Comparison of ENCODE assay signal across 15 cellular contexts in the genomic region with DNA sequence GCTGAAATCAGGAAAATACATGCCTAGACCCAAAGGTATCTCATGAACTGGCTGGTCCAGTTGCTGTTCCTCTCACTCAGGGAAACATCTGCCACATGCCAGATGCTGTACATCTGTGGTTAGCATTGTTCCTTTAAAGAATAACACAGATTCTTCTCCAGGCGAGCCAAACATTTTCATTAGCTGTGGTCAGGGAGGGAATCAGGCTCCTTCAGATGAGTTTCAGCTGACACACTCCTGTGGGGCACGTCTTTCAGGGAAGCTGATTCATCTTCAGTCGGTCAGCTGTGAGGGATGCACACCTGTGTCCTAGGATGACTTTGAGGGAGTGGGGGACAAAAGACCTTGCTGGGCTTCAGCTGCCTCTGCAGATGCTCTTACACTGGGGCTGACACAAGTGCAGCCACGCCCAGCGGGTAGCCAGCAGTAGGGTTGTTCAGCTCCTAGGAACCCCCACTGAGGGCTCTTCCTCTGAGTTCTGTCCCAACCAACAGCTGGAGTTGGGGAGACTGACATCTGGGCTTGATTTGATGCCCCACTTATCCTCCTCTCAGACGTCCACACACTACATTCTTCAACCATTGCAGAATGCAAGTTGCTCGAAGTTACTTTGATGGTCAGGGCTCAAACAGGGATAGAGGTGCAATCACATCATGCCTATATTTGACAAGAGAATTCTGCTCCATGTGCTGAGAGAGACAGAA.
A peak's percentile ranks its signal among the peaks of the same experiment; 100 is the strongest.
DNase-seq lines count a peak whose midpoint lies in the region; ATAC-seq, FAIRE-seq and TF ChIP-seq lines count a peak whose summit lies in the region.
"Had no signal": no experiment of that assay in that cellular context is flagged by ENCODE, and none has a peak within 500 bp of the region (broad histone marks: within the 10 kb centered on the region; RNA-seq: fewer than 3 reads in every experiment).

No MANE protein-coding gene starts in this region.

- peak; percentile 79 for FAIRE-seq in bronchial epithelial cell (lab: Jason Lieb, UNC)
- FAIRE-seq: GM12878 had no signal

- no peak overlapping the region for H3K4me3 ChIP-seq in bronchial epithelial cell (ENCODE audit: low read depth, low read length)
- no peak overlapping the region for H3K4me3 ChIP-seq in BE2C (ENCODE audit: low read depth, low read length)
- H3K4me3 ChIP-seq: BLaER1, GM12878 had no signal

- H3K9me3 ChIP-seq in BE2C: no peaks in the 10 kb centered on the region
- H3K9me3 ChIP-seq: BLaER1 had no signal

- no peaks in the 10 kb centered on the region for H3K4me1 ChIP-seq in BE2C
- H3K4me1 ChIP-seq: BLaER1 had no signal

- TF ChIP-seq CTCF in bronchial epithelial cell (IDR thresholded peaks at IDR 0.05; ENCODE audit: insufficient read depth, low read length, severe bottlenecking): no peak
- TF ChIP-seq CTCF in BE2C (IDR thresholded peaks at IDR 0.05; ENCODE audit: low read depth, low read length): no peak

- H3K36me3 ChIP-seq in bronchial epithelial cell (ENCODE audit: control insufficient read depth, insufficient read depth, low read length): no peaks in the 10 kb centered on the region
- no peaks in the 10 kb centered on the region for H3K36me3 ChIP-seq in BE2C
- H3K36me3 ChIP-seq: BLaER1 had no signal

- DNase-seq in AG20443 (ENCODE audit: low spot score): peak; percentile 68
- DNase-seq in LHCN-M2 (ENCODE audit: low read depth): peak; percentile 89
- peak; percentile 78 for DNase-seq in bronchial epithelial cell (ENCODE audit: low read depth)
- DNase-seq in kidney glomerular epithelial cell (lab: John Stamatoyannopoulos, UW): peak; percentile 53
- no peak for DNase-seq in BE2C
- DNase-seq in activated CD4-positive, alpha-beta T cell treated with anti-CD3 and anti-CD28 coated beads, Interleukin-2, amount 50 U/mL, for 1 hour: no peak
- DNase-seq: activated CD4-positive, CD25-positive, alpha-beta regulatory T cell treated with anti-CD3 and anti-CD28 coated beads, Interleukin-2, amount 50 U/mL, for 72 hours; amniotic stem cell; DMS53; NCI-H1417; NCI-H226 had no signal

- no peaks in the 10 kb centered on the region for H3K27me3 ChIP-seq in bronchial epithelial cell (ENCODE audit: control insufficient read depth, insufficient read depth, low read length)
- no peaks in the 10 kb centered on the region for H3K27me3 ChIP-seq in BE2C
- H3K27me3 ChIP-seq: BLaER1 had no signal

- no peak for ATAC-seq in HG03457 (IDR thresholded peaks at IDR 0.05; ENCODE audit: unreplicated experiment)
- no peak for ATAC-seq in HG03460 (IDR thresholded peaks at IDR 0.05; ENCODE audit: unreplicated experiment)
- ATAC-seq: GM12878 had no signal

Comparison
In these comparisons a context has a peak if more than half of its experiments do, and no peak if none do; other contexts are left out.
1. DNase-seq: peak in AG20443 (single experiment), LHCN-M2 (single experiment), bronchial epithelial cell (single experiment) and kidney glomerular epithelial cell (single experiment); none in BE2C (single experiment) and activated CD4-positive, alpha-beta T cell treated with anti-CD3 and anti-CD28 coated beads, Interleukin-2, amount 50 U/mL, for 1 hour (single experiment).